Comparison of ENCODE assay signal across 1 cellular context in genomic region chr1:155086182-155086741, GRCh38.
A peak's percentile ranks its signal among the peaks of the same experiment; 100 is the strongest.
TF ChIP-seq lines count a peak whose summit lies in the region.

No MANE protein-coding gene starts in this region.

TF ChIP-seq in SK-N-SH, 30 proteins besides CTCF, POLR2A, EP300 and RAD21:
- TF ChIP-seq SMC3 (IDR thresholded peaks at IDR 0.05; ENCODE audit: low read depth, low read length): peak; percentile 33; the same call in 1 of the 2 replicates
- 0 out of 2 replicates have a peak, but pooled peaks have one; percentile 26 for TF ChIP-seq MXI1 (IDR thresholded peaks at IDR 0.05; ENCODE audit: low read depth, low read length)
- TF ChIP-seq USF2 (IDR thresholded peaks at IDR 0.05; ENCODE audit: borderline replicate concordance, low read depth, low read length): no peak
- no peak for TF ChIP-seq FOXJ3 (CRISPR knock-in tag; IDR thresholded peaks at IDR 0.05)
